In the genomic region with DNA sequence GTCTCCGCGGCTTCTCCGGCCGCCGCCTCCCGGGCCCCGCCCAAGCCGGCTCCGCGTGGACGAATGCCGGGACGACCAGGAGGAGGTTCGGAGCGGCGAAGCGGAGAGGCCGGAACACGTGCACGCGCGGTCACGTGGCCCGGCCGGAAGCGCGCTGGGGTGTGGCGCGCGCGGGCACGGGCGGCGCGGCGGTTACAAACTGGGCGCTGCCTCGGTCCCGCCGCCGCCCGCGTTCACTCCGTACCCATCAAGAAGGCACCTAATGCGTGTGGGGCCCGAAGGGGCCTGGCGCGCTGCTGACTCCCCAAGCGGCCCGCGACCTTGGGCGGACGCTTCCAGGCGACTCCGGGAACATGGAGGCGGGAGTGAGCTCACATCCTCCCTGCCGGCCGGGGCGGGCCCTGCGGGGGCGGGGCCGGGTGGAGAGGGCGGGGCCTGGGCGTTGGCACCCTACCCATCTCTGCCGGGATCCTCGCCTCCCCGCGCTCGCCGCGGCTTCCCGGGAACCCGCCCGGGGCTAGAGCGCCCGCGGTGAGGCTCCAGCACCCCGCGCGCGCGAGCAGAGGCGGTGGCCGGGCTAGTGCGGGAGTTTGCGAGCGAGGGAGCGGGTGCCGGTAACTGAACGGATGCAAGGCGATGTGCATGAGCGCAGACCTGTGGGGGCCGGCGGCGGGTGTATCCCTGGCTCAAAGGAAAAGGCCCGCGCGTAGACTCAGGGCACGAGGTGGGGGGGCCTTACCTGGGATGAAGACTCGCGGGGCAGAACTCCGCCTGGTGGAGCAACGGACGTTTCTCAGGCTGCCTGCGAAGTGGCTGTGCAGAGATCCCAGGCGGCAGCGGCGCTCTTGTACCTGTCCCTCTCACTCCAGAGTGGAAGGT, we compare ENCODE assay signal across 8 cellular contexts. TPM values are rescaled to one million over a fixed set of nuclear protein-coding genes. Genes with fewer than 3 reads are reported as not detected.
DNase-seq lines count a peak whose midpoint lies in the region; ATAC-seq and TF ChIP-seq lines count a peak whose summit lies in the region.

A gene (minus strand): TSS at position 367 of the 879 bp plus-strand sequence. CDS start 424 bp downstream, outside the sequence.

- H3K27me3 ChIP-seq in CD4-positive, CD25-positive, alpha-beta regulatory T cell (ENCODE audit: control insufficient read depth, insufficient read depth, low read length): no peaks in the 10 kb centered on the region
- no peaks in the 10 kb centered on the region for H3K27me3 ChIP-seq in lung (ENCODE audit: control insufficient read depth, insufficient read depth)

- no peak for TF ChIP-seq CTCF in lung (IDR thresholded peaks at IDR 0.05; ENCODE audit: control extremely low read depth, extremely low read depth)

- POLR2A ChIA-PET in activated CD4-positive, alpha-beta memory T cell treated with anti-CD3 and anti-CD28 coated beads for 36 hours (lab: Charles Lee): interaction anchor here (1.0 to 2.3 kb wide), 4 partner anchors 9 to 64 kb away, joined by 3 to 9 read pairs (median 3); a partner anchor contains a TSS

- WGBS in lung, 2 donors: 2 to 3% methylated on average over 81 to 108 of the region's 108 CpGs

- H3K4me3 Mint-ChIP-seq in CD4-positive, CD25-positive, alpha-beta regulatory T cell: peak within 1 kb of the TSS; percentile 87 to 93 (median 91)
- H3K4me3 Mint-ChIP-seq in activated CD4-positive, alpha-beta memory T cell treated with anti-CD3 and anti-CD28 coated beads for 36 hours: peak within 1 kb of the TSS; percentile 81

- peaks cover 0 to 5% (median 0%) of the 10 kb centered on the region in 7 donors for H3K9me3 Mint-ChIP-seq in CD4-positive, CD25-positive, alpha-beta regulatory T cell
- H3K9me3 Mint-ChIP-seq in activated CD4-positive, alpha-beta memory T cell treated with anti-CD3 and anti-CD28 coated beads for 36 hours: peaks cover 6% of the 10 kb centered on the region

- no peaks in the 10 kb centered on the region for H3K27me3 Mint-ChIP-seq in CD4-positive, CD25-positive, alpha-beta regulatory T cell
- H3K27me3 Mint-ChIP-seq in activated CD4-positive, alpha-beta memory T cell treated with anti-CD3 and anti-CD28 coated beads for 36 hours: no peaks in the 10 kb centered on the region

- peaks cover 13% of the 10 kb centered on the region for H3K36me3 Mint-ChIP-seq in CD4-positive, CD25-positive, alpha-beta regulatory T cell
- peaks cover 34% of the 10 kb centered on the region for H3K36me3 Mint-ChIP-seq in activated CD4-positive, alpha-beta memory T cell treated with anti-CD3 and anti-CD28 coated beads for 36 hours

- peak within 1 kb of the TSS; percentile 89 for H3K27ac ChIP-seq in CD4-positive, CD25-positive, alpha-beta regulatory T cell (ENCODE audit: insufficient read depth, low read length, poor library complexity, severe bottlenecking)
- H3K27ac ChIP-seq in lung (ENCODE audit: low read depth in 1 of 2, low read length in 1 of 2): peak within 1 kb of the TSS; percentile 96 to 97

- H3K27ac Mint-ChIP-seq in CD4-positive, CD25-positive, alpha-beta regulatory T cell: peak within 1 kb of the TSS; percentile 84 to 96 (median 93)
- peak within 1 kb of the TSS; percentile 83 for H3K27ac Mint-ChIP-seq in activated CD4-positive, alpha-beta memory T cell treated with anti-CD3 and anti-CD28 coated beads for 36 hours

- peak within 1 kb of the TSS; percentile 61 for H3K4me3 ChIP-seq in CD4-positive, CD25-positive, alpha-beta regulatory T cell (ENCODE audit: low read depth, low read length)
- peak within 1 kb of the TSS; percentile 61 for H3K4me3 ChIP-seq in lung

- H3K36me3 ChIP-seq in CD4-positive, CD25-positive, alpha-beta regulatory T cell (ENCODE audit: control insufficient read depth, insufficient read depth, low read length): peaks cover 11% of the 10 kb centered on the region
- peaks cover 0 to 6% of the 10 kb centered on the region in 2 donors for H3K36me3 ChIP-seq in lung (ENCODE audit: control insufficient read depth in 2 of 2, insufficient read depth in 2 of 2, low read length in 2 of 2)

- peak; percentile 86 to 89 (median 88) for DNase-seq in CD4-positive, CD25-positive, alpha-beta regulatory T cell
- DNase-seq in NCI-H748 treated with DMSO at 0.1 percent for 48 hours (lab: John Stamatoyannopoulos, UW) (peak; percentile 45), ecto neural progenitor cell (ENCODE audit: low spot score) (peak; percentile 92), lung (ENCODE audit: low spot score) (peak; percentile 91)
- DNase-seq in activated CD4-positive, alpha-beta memory T cell treated with anti-CD3 and anti-CD28 coated beads for 36 hours: peak; percentile 95
- DNase-seq in stimulated activated CD4-positive, alpha-beta T cell treated with anti-CD3 and anti-CD28 coated beads, TNF-alpha, amount 100 ng/mL, for 48 hours (ENCODE audit: low read depth in 3 of 3): peak; percentile 83 to 85 (median 84)

- CTCF ChIA-PET in activated CD4-positive, alpha-beta memory T cell treated with anti-CD3 and anti-CD28 coated beads for 36 hours (lab: Charles Lee): interaction anchor here (1.0 to 1.9 kb wide), 5 partner anchors 9 to 89 kb away, joined by 3 to 16 read pairs (median 5); no protein-coding TSS in a partner anchor

- peaks cover 7 to 61% (median 47%) of the 10 kb centered on the region in 4 donors for H3K4me1 Mint-ChIP-seq in CD4-positive, CD25-positive, alpha-beta regulatory T cell
- H3K4me1 Mint-ChIP-seq in activated CD4-positive, alpha-beta memory T cell treated with anti-CD3 and anti-CD28 coated beads for 36 hours (ENCODE audit: low read depth): peaks cover 52% of the 10 kb centered on the region

- no peaks in the 10 kb centered on the region for H3K9me3 ChIP-seq in CD4-positive, CD25-positive, alpha-beta regulatory T cell (ENCODE audit: control insufficient read depth in 2 of 2, low read length in 2 of 2)
- peaks cover 0 to 3% of the 10 kb centered on the region in 2 donors for H3K9me3 ChIP-seq in lung (ENCODE audit: control insufficient read depth in 2 of 2, insufficient read depth in 1 of 2, low read length in 1 of 2)

- ATAC-seq in CD4-positive, CD25-positive, alpha-beta regulatory T cell (ENCODE audit: low read depth in 2 of 2): peak; percentile 93
- ATAC-seq in GM19351 (IDR thresholded peaks at IDR 0.05; ENCODE audit: unreplicated experiment) (peak; percentile 83), HG03520 (IDR thresholded peaks at IDR 0.05; ENCODE audit: unreplicated experiment) (peak; percentile 87), lung (ENCODE audit: insufficient read depth, low FRiP score) (peak; percentile 98)

- intact Hi-C loops in activated CD4-positive, alpha-beta memory T cell treated with anti-CD3 and anti-CD28 coated beads for 36 hours (cut with micrococcal nuclease): loop anchor here (1.0 to 2.0 kb wide), 5 partner anchors 9 to 464 kb away; a partner anchor contains a TSS

- H3K4me1 ChIP-seq in CD4-positive, CD25-positive, alpha-beta regulatory T cell (ENCODE audit: control insufficient read depth, insufficient read depth, low read length, poor library complexity, severe bottlenecking): peaks cover 34% of the 10 kb centered on the region
- peaks cover 3 to 17% of the 10 kb centered on the region in 2 donors for H3K4me1 ChIP-seq in lung (ENCODE audit: control insufficient read depth in 2 of 2, insufficient read depth in 2 of 2, low read length in 2 of 2)

RNA-seq across cellular contexts. Expression of the gene that starts here (rescaled TPM):
- total RNA-seq in CD4-positive, CD25-positive, alpha-beta regulatory T cell: 23.3 TPM
- polyA plus RNA-seq in CD4-positive, CD25-positive, alpha-beta regulatory T cell: 10 to 100 TPM; 15.6 to 19.4 (median 17.3) TPM
- 10 to 100 TPM; 19.4 to 19.7 TPM for total RNA-seq in activated CD4-positive, alpha-beta memory T cell treated with anti-CD3 and anti-CD28 coated beads for 36 hours
- total RNA-seq in lung: 10 to 100 TPM; 27.1 to 35.2 TPM
- 10 to 100 TPM in 1 of 2 donors, 1 to 10 TPM in 1; 6.5 to 27.0 TPM for polyA plus RNA-seq in lung

Comparison
In these comparisons a context has a peak if more than half of its experiments do, and no peak if none do; other contexts are left out.
1. Peak in every context shown above with its lines: DNase-seq, ATAC-seq, H3K4me3 ChIP-seq and H3K27ac ChIP-seq.
2. DNase-seq: peak in every context shown above with its lines; median percentile 95 in activated CD4-positive, alpha-beta memory T cell treated with anti-CD3 and anti-CD28 coated beads for 36 hours; 92 in ecto neural progenitor cell; 91 in lung; 88 in CD4-positive, CD25-positive, alpha-beta regulatory T cell; 84 in stimulated activated CD4-positive, alpha-beta T cell treated with anti-CD3 and anti-CD28 coated beads, TNF-alpha, amount 100 ng/mL, for 48 hours; 45 in NCI-H748 treated with DMSO at 0.1 percent for 48 hours.